In genomic region chr9:77588319-77588937, GRCh38 we compare ENCODE assay signal across 8 cellular contexts. TPM values are rescaled to one million over a fixed set of nuclear protein-coding genes. Genes with fewer than 3 reads are reported as not detected.
DNase-seq lines count a peak whose midpoint lies in the region; ATAC-seq, FAIRE-seq and TF ChIP-seq lines count a peak whose summit lies in the region.

No MANE protein-coding gene starts in this region.

- peak; percentile 60 for DNase-seq in AG09309 (ENCODE audit: low read depth)
- no peak for DNase-seq in Karpas-422
- DNase-seq in bronchial epithelial cell (ENCODE audit: low read depth), result peak; percentile 82
- no peak for DNase-seq in left lung
- DNase-seq in DMS79 treated with DMSO at 0.1 percent for 48 hours (lab: John Stamatoyannopoulos, UW), result no peak

- intact Hi-C loops in left lung (cut with DNase I), result no loop called here

- H3K27ac ChIP-seq in Karpas-422 (ENCODE audit: low read length), result no peak overlapping the region
- H3K27ac ChIP-seq in left lung, result peak overlapping the region; percentile 71 to 77

- H3K9me3 ChIP-seq in Karpas-422 (ENCODE audit: low read length), result no peaks in the 10 kb centered on the region
- H3K9me3 ChIP-seq in left lung, result no peaks in the 10 kb centered on the region

- FAIRE-seq in bronchial epithelial cell (lab: Jason Lieb, UNC), result no peak

- TF ChIP-seq CTCF in AG09309 (IDR thresholded peaks at IDR 0.05; ENCODE audit: control insufficient read depth, insufficient read depth, low read depth, low read length, missing control alignments), result no peak
- no peak for TF ChIP-seq CTCF in bronchial epithelial cell (IDR thresholded peaks at IDR 0.05; ENCODE audit: insufficient read depth, low read length, severe bottlenecking)
- no peak for TF ChIP-seq CTCF in left lung (IDR thresholded peaks at IDR 0.05)

- peak overlapping the region; percentile 23 for H3K4me2 ChIP-seq in Karpas-422 (ENCODE audit: low read depth, low read length, poor library complexity, severe bottlenecking)

- no peaks in the 10 kb centered on the region for H4K20me1 ChIP-seq in Karpas-422 (ENCODE audit: insufficient read depth, low read depth, low read length)

- no peaks in the 10 kb centered on the region for H3K79me2 ChIP-seq in Karpas-422 (ENCODE audit: low read length)

- ATAC-seq in left lung, result peak; percentile 61
- ATAC-seq in GM21367 (IDR thresholded peaks at IDR 0.05; ENCODE audit: unreplicated experiment), result no peak
- no peak for ATAC-seq in GM19467 (IDR thresholded peaks at IDR 0.05; ENCODE audit: unreplicated experiment)
- ATAC-seq in GM18517 (IDR thresholded peaks at IDR 0.05; ENCODE audit: unreplicated experiment), result no peak

- H3K27me3 ChIP-seq in Karpas-422 (ENCODE audit: low read length) (0 out of 2 replicates have a peak, but pooled peaks cover 2% of the 10 kb centered on the region), bronchial epithelial cell (ENCODE audit: control insufficient read depth, insufficient read depth, low read length) (peaks cover 7% of the 10 kb centered on the region), left lung (no peaks in the 10 kb centered on the region)

- H3K4me1 ChIP-seq in Karpas-422 (ENCODE audit: low read length) (peaks cover 23% of the 10 kb centered on the region), left lung (peaks cover 9 to 19% of the 10 kb centered on the region in 2 donors)

- H3K9ac ChIP-seq in Karpas-422 (ENCODE audit: low read length), result no peak overlapping the region

- H3K4me3 ChIP-seq in AG09309 (ENCODE audit: control insufficient read depth, low read depth, low read length) (no peak overlapping the region), Karpas-422 (ENCODE audit: low read length) (no peak overlapping the region), bronchial epithelial cell (ENCODE audit: low read depth, low read length) (no peak overlapping the region), left lung (no peak overlapping the region)

- H3K36me3 ChIP-seq in Karpas-422 (ENCODE audit: insufficient read depth, low read length), result no peaks in the 10 kb centered on the region
- H3K36me3 ChIP-seq in bronchial epithelial cell (ENCODE audit: control insufficient read depth, insufficient read depth, low read length), result no peaks in the 10 kb centered on the region
- no peaks in the 10 kb centered on the region for H3K36me3 ChIP-seq in left lung

- H3K9me2 ChIP-seq in Karpas-422 (replicated peaks; ENCODE audit: insufficient read depth, low read length), result no peaks in the 10 kb centered on the region

- no peak overlapping the region for H2AFZ ChIP-seq in Karpas-422 (ENCODE audit: low read length)

RNA-seq across cellular contexts. Expression of gene GNA14, which starts 59.7 kb away (rescaled TPM):
- not detected in 2 replicates for total RNA-seq in Karpas-422 (2014; rRNA removed; shearing (Covaris generic); ENCODE audit: low replicate concordance)
- total RNA-seq in bronchial epithelial cell, result not detected in 2 replicates
- total RNA-seq in left lung, result 1 to 10 TPM; 4.3 to 9.1 TPM

Comparison
In these comparisons a context has a peak if more than half of its experiments do, and no peak if none do; other contexts are left out.
1. DNase-seq: peak in AG09309 (single experiment) and bronchial epithelial cell (single experiment); none in Karpas-422 (single experiment), left lung (0 of 2) and DMS79 treated with DMSO at 0.1 percent for 48 hours (single experiment).